Comparison of ENCODE assay signal across 8 cellular contexts in genomic region chr1:35558374-35559316, GRCh38. TPM values are rescaled to one million over a fixed set of nuclear protein-coding genes. Genes with fewer than 3 reads are reported as not detected.
DNase-seq lines count a peak whose midpoint lies in the region; ATAC-seq, FAIRE-seq and TF ChIP-seq lines count a peak whose summit lies in the region.

No MANE protein-coding gene starts in this region.

- POLR2A ChIA-PET in T-cell (lab: Charles Lee) (interaction anchor here in 1 of 2 donors (0.6 kb wide), 1 partner anchor 891 kb away, joined by 3 read pairs; the partner anchor contains the start of gene OSCP1), endothelial cell of umbilical vein (lab: Charles Lee) (interaction anchor here (0.7 kb wide), 1 partner anchor 380 kb away, joined by 3 read pairs; no protein-coding TSS in a partner anchor)

- BruUV-seq in endothelial cell of umbilical vein (replicated peaks; lab: Mats Ljungman, UMichigan): no TSS peak

- H4K20me1 ChIP-seq in endothelial cell of umbilical vein (replicated peaks; ENCODE audit: control insufficient read depth, extremely low read depth, insufficient read depth, low read length) (no peaks in the 10 kb centered on the region), osteoblast (ENCODE audit: insufficient read depth, low read length) (peaks cover 54% of the 10 kb centered on the region)

- H3K4me1 Mint-ChIP-seq in activated CD4-positive, alpha-beta T cell treated with anti-CD3 and anti-CD28 coated beads, Interleukin-2, amount 10 ng/mL, durations not matched to agents 24 days and 14 days: peaks cover 50% of the 10 kb centered on the region
- peaks cover 66 to 68% (median 66%) of the 10 kb centered on the region in 3 donors for H3K4me1 Mint-ChIP-seq in T-cell

- FAIRE-seq in endothelial cell of umbilical vein (lab: Jason Lieb, UNC): peak; percentile 66

- peak overlapping the region; percentile 98 for H3K4me3 Mint-ChIP-seq in activated CD4-positive, alpha-beta T cell treated with anti-CD3 and anti-CD28 coated beads, Interleukin-2, amount 10 ng/mL, durations not matched to agents 24 days and 14 days
- H3K4me3 Mint-ChIP-seq in T-cell: peak overlapping the region; percentile 93 to 100 (median 95)

- H2AFZ ChIP-seq in endothelial cell of umbilical vein (ENCODE audit: low read depth, low read length) (no peak overlapping the region), osteoblast (ENCODE audit: low read length) (no peak overlapping the region)

- H3K4me2 ChIP-seq in endothelial cell of umbilical vein (ENCODE audit: insufficient read depth, low read length) (peak overlapping the region; percentile 91), osteoblast (ENCODE audit: insufficient read depth, low read length) (peak overlapping the region; percentile 88)

- no peaks in the 10 kb centered on the region for H3K27me3 ChIP-seq in endothelial cell of umbilical vein (ENCODE audit: control insufficient read depth in 2 of 2, insufficient read depth in 2 of 2, low read length in 2 of 2)
- H3K27me3 ChIP-seq in osteoblast (ENCODE audit: insufficient read depth, low read length): no peaks in the 10 kb centered on the region

- peak overlapping the region; percentile 74 for H3K9ac ChIP-seq in endothelial cell of umbilical vein (replicated peaks; ENCODE audit: extremely low read depth, insufficient read depth, low read length)

- no peaks in the 10 kb centered on the region for H3K27me3 Mint-ChIP-seq in activated CD4-positive, alpha-beta T cell treated with anti-CD3 and anti-CD28 coated beads, Interleukin-2, amount 10 ng/mL, durations not matched to agents 24 days and 14 days
- H3K27me3 Mint-ChIP-seq in T-cell: no peaks in the 10 kb centered on the region

- no peak for TF ChIP-seq CTCF in endothelial cell of umbilical vein (IDR thresholded peaks at IDR 0.05; ENCODE audit: extremely low read depth in 1 of 2, insufficient read depth in 1 of 2, low read depth in 1 of 2, low read length in 2 of 2)
- peak; percentile 6 for TF ChIP-seq CTCF in osteoblast (IDR thresholded peaks at IDR 0.05; ENCODE audit: extremely low read depth, low read depth, low read length)

- H3K27ac Mint-ChIP-seq in activated CD4-positive, alpha-beta T cell treated with anti-CD3 and anti-CD28 coated beads, Interleukin-2, amount 10 ng/mL, durations not matched to agents 24 days and 14 days: peak overlapping the region; percentile 98
- H3K27ac Mint-ChIP-seq in T-cell: peak overlapping the region; percentile 92 to 95

- H3K79me2 ChIP-seq in endothelial cell of umbilical vein (ENCODE audit: control insufficient read depth, insufficient read depth, low read length) (peaks cover 13% of the 10 kb centered on the region), osteoblast (ENCODE audit: insufficient read depth, low read length) (peaks cover 47% of the 10 kb centered on the region)

- no peak for TF ChIP-seq POLR2A in endothelial cell of umbilical vein (IDR thresholded peaks at IDR 0.05; ENCODE audit: low read depth, low read length)

- dilution Hi-C loops in endothelial cell of umbilical vein (cut with MboI; ENCODE audit: extremely low pct_ligation_motif_present, low sequenced_read_pairs): no loop called here

- H3K27ac ChIP-seq in endothelial cell of umbilical vein (ENCODE audit: insufficient read depth, low read depth, low read length): no peak overlapping the region
- H3K27ac ChIP-seq in osteoblast (ENCODE audit: low read depth, low read length): peak overlapping the region; percentile 80

- peaks cover 22% of the 10 kb centered on the region for H3K36me3 Mint-ChIP-seq in activated CD4-positive, alpha-beta T cell treated with anti-CD3 and anti-CD28 coated beads, Interleukin-2, amount 10 ng/mL, durations not matched to agents 24 days and 14 days (ENCODE audit: low read depth)
- peaks cover 2% of the 10 kb centered on the region for H3K36me3 Mint-ChIP-seq in T-cell

- H3K9me1 ChIP-seq in endothelial cell of umbilical vein (replicated peaks; ENCODE audit: control insufficient read depth, extremely low read depth, insufficient read depth, low read length): no peaks in the 10 kb centered on the region

- H3K4me3 ChIP-seq in endothelial cell of umbilical vein (replicated peaks in 1 of 3; ENCODE audit: insufficient read depth in 1 of 3, low read depth in 1 of 3, low read length in 3 of 3) (peak overlapping the region; percentile 46 to 59 (median 53)), osteoblast (ENCODE audit: insufficient read depth, low read length) (peak overlapping the region; percentile 80)

- no peaks in the 10 kb centered on the region for H3K9me3 Mint-ChIP-seq in activated CD4-positive, alpha-beta T cell treated with anti-CD3 and anti-CD28 coated beads, Interleukin-2, amount 10 ng/mL, durations not matched to agents 24 days and 14 days
- no peaks in the 10 kb centered on the region for H3K9me3 Mint-ChIP-seq in T-cell

- H3K9me3 ChIP-seq in endothelial cell of umbilical vein (replicated peaks; ENCODE audit: control insufficient read depth, insufficient read depth, low read length) (no peaks in the 10 kb centered on the region), osteoblast (ENCODE audit: low read depth, low read length) (no peaks in the 10 kb centered on the region)

- intact Hi-C loops in activated CD4-positive, alpha-beta T cell treated with anti-CD3 and anti-CD28 coated beads, Interleukin-2, amount 10 ng/mL, durations not matched to agents 24 days and 14 days (cut with micrococcal nuclease): loop anchor here (5.0 to 10.0 kb wide), 2 partner anchors 291 to 694 kb away; partner anchors contain the start of gene ZMYM4
- intact Hi-C loops in endothelial cell of umbilical vein (cut with micrococcal nuclease): loop anchor here (5.0 to 10.0 kb wide), 2 partner anchors 274 to 366 kb away; partner anchors contain the start of gene SFPQ

- no peak for ATAC-seq in T-cell (replicated peaks in 1 of 4)
- no peak for ATAC-seq in HG02571 (IDR thresholded peaks at IDR 0.05; ENCODE audit: unreplicated experiment)

- H3K4me1 ChIP-seq in endothelial cell of umbilical vein (ENCODE audit: control insufficient read depth, extremely low read depth, insufficient read depth, low read length) (peaks cover 6% of the 10 kb centered on the region), osteoblast (ENCODE audit: insufficient read depth, low read length) (peaks cover 48% of the 10 kb centered on the region)

- CTCF ChIA-PET in T-cell (lab: Charles Lee): interaction anchor here in 1 of 2 donors (2.0 kb wide), 1 partner anchor 107 kb away, joined by 7 read pairs; no protein-coding TSS in a partner anchor
- CTCF ChIA-PET in endothelial cell of umbilical vein (lab: Charles Lee): interaction anchor here (1.1 to 8.5 kb wide), 2 partner anchors 15 to 106 kb away, joined by 4 to 155 read pairs; partner anchors contain the start of gene TFAP2E

- peak; percentile 73 for DNase-seq in activated CD4-positive, alpha-beta T cell treated with anti-CD3 and anti-CD28 coated beads, Interleukin-2, amount 10 ng/mL, durations not matched to agents 24 days and 14 days
- DNase-seq in activated CD4-positive, alpha-beta T cell treated with anti-CD3 and anti-CD28 coated beads, Interleukin-2, amount 50 U/mL, for 1 hour: no peak
- peak in 6 of 34 experiments; percentile 12 to 47 (median 34) for DNase-seq in T-cell
- no peak for DNase-seq in endothelial cell of umbilical vein (ENCODE audit: low read depth, low spot score)
- peak; percentile 89 for DNase-seq in osteoblast (ENCODE audit: insufficient read length, low spot score, missing footprints)
- no peak for DNase-seq in stimulated activated CD8-positive, alpha-beta memory T cell treated with anti-CD3 and anti-CD28 coated beads, Interleukin-4, amount 100 ng/mL, for 48 hours
- no peak for DNase-seq in AML-193 (lab: John Stamatoyannopoulos, UW)

- peaks cover 0 to 2% of the 10 kb centered on the region in 2 experiments for H3K36me3 ChIP-seq in endothelial cell of umbilical vein (ENCODE audit: control insufficient read depth in 2 of 2, extremely low read depth in 1 of 2, insufficient read depth in 2 of 2, low read length in 2 of 2)
- peaks cover 14% of the 10 kb centered on the region for H3K36me3 ChIP-seq in osteoblast (ENCODE audit: insufficient read depth, low read length)

RNA-seq across cellular contexts. Expression of gene NCDN, which starts 1.0 kb away (rescaled TPM):
- total RNA-seq in activated CD4-positive, alpha-beta T cell treated with anti-CD3 and anti-CD28 coated beads, Interleukin-2, amount 10 ng/mL, durations not matched to agents 24 days and 14 days: 33.5 and 34.0 TPM in 2 replicates
- 10 to 100 TPM; 19.8 to 34.0 (median 31.4) TPM for total RNA-seq in T-cell
- 22.0 and 22.3 TPM in 2 replicates for total RNA-seq in endothelial cell of umbilical vein
- polyA plus RNA-seq in endothelial cell of umbilical vein: 16.7 and 17.3 TPM in 2 replicates
- polyA plus RNA-seq in endothelial cell of umbilical vein (2011; cell fraction: cytosol; rRNA removed): 12.0 and 15.3 TPM in 2 replicates
- 11.8 and 12.7 TPM in 2 replicates for polyA plus RNA-seq in endothelial cell of umbilical vein (2011; cell fraction: nucleus; rRNA removed)
- 13.5 and 13.9 TPM in 2 replicates for polyA plus RNA-seq in endothelial cell of umbilical vein (2012)
- 10.2 and 12.8 TPM in 2 replicates for polyA minus RNA-seq in endothelial cell of umbilical vein
- 13.2 TPM for polyA minus RNA-seq in endothelial cell of umbilical vein (2011; cell fraction: cytosol; rRNA and poly(A)+ RNA removed)
- 7.0 and 12.0 TPM in 2 replicates for polyA minus RNA-seq in endothelial cell of umbilical vein (2011; cell fraction: nucleus; rRNA and poly(A)+ RNA removed)
- 25.9 and 30.0 TPM in 2 replicates for total RNA-seq in osteoblast

RNA-seq across cellular contexts. Expression of gene KIAA0319L, which starts 1.4 kb away (rescaled TPM):
- 35.2 and 35.3 TPM in 2 replicates for total RNA-seq in activated CD4-positive, alpha-beta T cell treated with anti-CD3 and anti-CD28 coated beads, Interleukin-2, amount 10 ng/mL, durations not matched to agents 24 days and 14 days
- total RNA-seq in T-cell: 10 to 100 TPM; 60.8 to 73.7 (median 63.7) TPM
- total RNA-seq in endothelial cell of umbilical vein: 43.4 and 45.3 TPM in 2 replicates
- polyA plus RNA-seq in endothelial cell of umbilical vein: 31.2 and 31.4 TPM in 2 replicates
- polyA plus RNA-seq in endothelial cell of umbilical vein (2011; cell fraction: cytosol; rRNA removed): 31.8 and 34.4 TPM in 2 replicates
- 69.8 and 73.4 TPM in 2 replicates for polyA plus RNA-seq in endothelial cell of umbilical vein (2011; cell fraction: nucleus; rRNA removed)
- 27.3 and 27.8 TPM in 2 replicates for polyA plus RNA-seq in endothelial cell of umbilical vein (2012)
- polyA minus RNA-seq in endothelial cell of umbilical vein: 79.3 and 86.4 TPM in 2 replicates
- polyA minus RNA-seq in endothelial cell of umbilical vein (2011; cell fraction: cytosol; rRNA and poly(A)+ RNA removed): 19.5 TPM
- 57.3 and 92.4 TPM in 2 replicates for polyA minus RNA-seq in endothelial cell of umbilical vein (2011; cell fraction: nucleus; rRNA and poly(A)+ RNA removed)
- total RNA-seq in osteoblast: 44.9 and 48.9 TPM in 2 replicates

RNA-seq across cellular contexts. Expression of gene TFAP2E, which starts 14.5 kb away (rescaled TPM):
- 0.38 and 0.49 TPM in 2 replicates for total RNA-seq in activated CD4-positive, alpha-beta T cell treated with anti-CD3 and anti-CD28 coated beads, Interleukin-2, amount 10 ng/mL, durations not matched to agents 24 days and 14 days
- total RNA-seq in T-cell (1 to 10 TPM; 2.8 to 4.6 (median 3.1) TPM), endothelial cell of umbilical vein (0.18 TPM in 1 of 2 replicates, not detected in the other), osteoblast (under 0.01 and 0.29 TPM in 2 replicates)
- polyA plus RNA-seq in endothelial cell of umbilical vein: 0.06 TPM in 1 of 2 replicates, not detected in the other
- not detected in 2 replicates for polyA plus RNA-seq in endothelial cell of umbilical vein (2011; cell fraction: cytosol; rRNA removed)
- polyA plus RNA-seq in endothelial cell of umbilical vein (2011; cell fraction: nucleus; rRNA removed): 0.18 and 0.36 TPM in 2 replicates
- 0.15 TPM in 1 of 2 replicates, not detected in the other for polyA plus RNA-seq in endothelial cell of umbilical vein (2012)
- not detected in 2 replicates for polyA minus RNA-seq in endothelial cell of umbilical vein
- not detected for polyA minus RNA-seq in endothelial cell of umbilical vein (2011; cell fraction: cytosol; rRNA and poly(A)+ RNA removed)
- polyA minus RNA-seq in endothelial cell of umbilical vein (2011; cell fraction: nucleus; rRNA and poly(A)+ RNA removed): not detected in 2 replicates

Comparison
In these comparisons a context has a peak if more than half of its experiments do, and no peak if none do; other contexts are left out.
1. DNase-seq: peak in activated CD4-positive, alpha-beta T cell treated with anti-CD3 and anti-CD28 coated beads, Interleukin-2, amount 10 ng/mL, durations not matched to agents 24 days and 14 days (single experiment) and osteoblast (single experiment); none in activated CD4-positive, alpha-beta T cell treated with anti-CD3 and anti-CD28 coated beads, Interleukin-2, amount 50 U/mL, for 1 hour (single experiment), endothelial cell of umbilical vein (single experiment), stimulated activated CD8-positive, alpha-beta memory T cell treated with anti-CD3 and anti-CD28 coated beads, Interleukin-4, amount 100 ng/mL, for 48 hours (single experiment) and AML-193 (0 of 2).